In the genomic region with DNA sequence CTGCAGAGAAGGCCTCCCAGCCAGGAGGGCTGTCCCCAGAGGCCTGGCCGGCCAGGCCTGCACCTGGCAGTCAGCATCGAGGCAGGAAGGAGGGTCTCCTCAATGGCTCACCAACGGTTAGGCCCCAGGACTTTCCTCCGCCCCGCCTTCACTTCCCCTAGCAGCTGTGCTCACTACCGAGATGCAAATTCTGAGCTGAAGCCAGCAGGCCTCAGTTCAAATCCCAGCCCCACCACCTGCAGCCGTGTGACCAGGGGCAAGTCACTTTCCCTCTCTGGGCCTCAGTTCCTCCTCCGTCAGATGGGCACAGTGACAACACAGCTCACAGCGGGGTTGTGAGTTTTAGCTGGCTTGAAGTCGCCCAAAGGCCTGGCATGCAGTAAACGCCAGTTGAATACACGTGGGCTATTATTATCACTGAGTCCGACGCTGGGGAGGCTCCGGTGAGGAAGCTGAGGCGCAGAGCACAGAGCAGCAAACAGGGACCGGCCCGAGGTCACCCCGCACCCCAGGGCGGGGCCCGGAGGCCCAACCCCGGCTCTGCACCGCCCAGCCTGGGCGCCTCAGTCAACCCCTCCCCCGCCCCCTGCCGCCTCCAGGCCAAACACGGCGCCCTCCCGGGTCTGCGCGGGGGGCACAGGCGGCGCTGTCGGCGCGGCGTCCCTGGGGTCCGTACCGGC, we compare ENCODE assay signal across 9 cellular contexts. TPM values are rescaled to one million over a fixed set of nuclear protein-coding genes. Genes with fewer than 3 reads are reported as not detected.
DNase-seq lines count a peak whose midpoint lies in the region; ATAC-seq, FAIRE-seq and TF ChIP-seq lines count a peak whose summit lies in the region.
"Had no signal": no experiment of that assay in that cellular context is flagged by ENCODE, and none has a peak within 500 bp of the region (broad histone marks: within the 10 kb centered on the region; RNA-seq: fewer than 3 reads in every experiment).

No MANE protein-coding gene starts in this region.

- POLR2A ChIA-PET in A549 (lab: Yijun Ruan, JAX), result interaction anchor here (1.1 kb wide), 1 partner anchor 22 kb away, joined by 4 read pairs; no protein-coding TSS in a partner anchor

- DNase-seq in A549 (ENCODE audit: low read depth in 1 of 2, low spot score in 1 of 2), result peak in 1 of 2 experiments; percentile 48
- DNase-seq in NCI-H146 (lab: John Stamatoyannopoulos, UW), result peak; percentile 91
- peak; percentile 51 for DNase-seq in WERI-Rb-1
- no peak for DNase-seq in fibroblast of lung (ENCODE audit: low read depth in 2 of 2)
- no peak for DNase-seq in skeletal muscle cell (ENCODE audit: low read depth)
- no peak for DNase-seq in OCI-M2 (lab: John Stamatoyannopoulos, UW; ENCODE audit: unreplicated experiment)

- no peaks in the 10 kb centered on the region for H3K9me3 ChIP-seq in A549
- no peaks in the 10 kb centered on the region for H3K9me3 ChIP-seq in WERI-Rb-1 (ENCODE audit: severe bottlenecking)
- no peaks in the 10 kb centered on the region for H3K9me3 ChIP-seq in fibroblast of lung (ENCODE audit: control insufficient read depth, insufficient read depth, low read depth, low read length)

- H3K36me3 ChIP-seq in WERI-Rb-1 (peaks cover 43% of the 10 kb centered on the region), fibroblast of lung (ENCODE audit: control insufficient read depth, insufficient read depth, low read length) (no peaks in the 10 kb centered on the region)

- peak overlapping the region; percentile 65 for H2AFZ ChIP-seq in fibroblast of lung (ENCODE audit: low read length)

- peak overlapping the region; percentile 96 for H3K4me2 ChIP-seq in A549
- H3K4me2 ChIP-seq in fibroblast of lung (ENCODE audit: extremely low read depth, insufficient read depth, low read length), result peak overlapping the region; percentile 97

- H3K4me3 ChIP-seq in A549, result peak overlapping the region; percentile 85
- peak overlapping the region; percentile 58 for H3K4me3 ChIP-seq in GM12875 (ENCODE audit: low read depth, low read length)
- peak overlapping the region; percentile 72 for H3K4me3 ChIP-seq in WERI-Rb-1 (ENCODE audit: low read depth, low read length)
- H3K4me3 ChIP-seq in fibroblast of lung (replicated peaks in 1 of 4; ENCODE audit: control extremely low read depth in 1 of 4, insufficient read depth in 1 of 4, low read depth in 3 of 4, low read length in 4 of 4), result peak overlapping the region; percentile 44 to 67 (median 56)
- H3K4me3 ChIP-seq in skeletal muscle cell (ENCODE audit: low read depth, low read length), result peak overlapping the region; percentile 44

- peaks cover 14% of the 10 kb centered on the region for H3K79me2 ChIP-seq in fibroblast of lung (ENCODE audit: control insufficient read depth, insufficient read depth, low read length)

- TF ChIP-seq POLR2A in A549 (IDR thresholded peaks at IDR 0.05; ENCODE audit: low read length), result no peak

- TF ChIP-seq CTCF in A549 (IDR thresholded peaks at IDR 0.05) (no peak), GM12875 (IDR thresholded peaks at IDR 0.05; ENCODE audit: borderline replicate concordance, insufficient read depth, low read depth, low read length) (no peak), WERI-Rb-1 (IDR thresholded peaks at IDR 0.05; ENCODE audit: low read depth, low read length) (no peak), fibroblast of lung (conservative IDR thresholded peaks at IDR 0.05 in 1 of 2, IDR thresholded peaks at IDR 0.05 in 1 of 2; ENCODE audit: low read depth in 1 of 2, low read length in 2 of 2) (no peak)

- CTCF ChIA-PET in A549 (lab: Yijun Ruan, JAX), result interaction anchor here (0.6 to 1.8 kb wide), 3 partner anchors 10 to 381 kb away, joined by 3 to 8 read pairs (median 3); no protein-coding TSS in a partner anchor

- no peak for FAIRE-seq in A549 (lab: Jason Lieb, UNC)

- H3K4me1 ChIP-seq in A549 (peaks cover 24% of the 10 kb centered on the region), fibroblast of lung (ENCODE audit: control insufficient read depth, extremely low read depth, insufficient read depth, low read length) (peaks cover 8% of the 10 kb centered on the region)

- TF ChIP-seq EP300 in A549 (IDR thresholded peaks at IDR 0.05), result no peak

- no peaks in the 10 kb centered on the region for H3K27me3 ChIP-seq in WERI-Rb-1 (ENCODE audit: insufficient read depth, low read depth, severe bottlenecking)
- H3K27me3 ChIP-seq in fibroblast of lung (ENCODE audit: control insufficient read depth, insufficient read depth, low read length), result no peaks in the 10 kb centered on the region

- peak overlapping the region; percentile 53 for H3K9ac ChIP-seq in fibroblast of lung (ENCODE audit: insufficient read depth, low read length)

- no peak for TF ChIP-seq RAD21 in A549 (conservative IDR thresholded peaks at IDR 0.05 in 1 of 2, IDR thresholded peaks at IDR 0.05 in 1 of 2)

- H4K20me1 ChIP-seq in fibroblast of lung (ENCODE audit: control insufficient read depth, extremely low read depth, insufficient read depth, low read length), result no peaks in the 10 kb centered on the region

- H3K27ac ChIP-seq in A549 (peak overlapping the region; percentile 77 to 93), WERI-Rb-1 (peak overlapping the region; percentile 92), fibroblast of lung (ENCODE audit: insufficient read depth, low read length) (peak overlapping the region; percentile 61)

- 8% methylated on average over 10 of the region's 39 CpGs for WGBS in A549 (ENCODE audit: missing lambda C conversion rate)

- ATAC-seq in A549 (peak; percentile 60 to 63), HG02623 (IDR thresholded peaks at IDR 0.05; ENCODE audit: unreplicated experiment) (peak; percentile 31)

TF ChIP-seq in A549, 52 proteins besides CTCF, POLR2A, EP300 and RAD21 (continues in another document):
- TF ChIP-seq, protein P1, sequence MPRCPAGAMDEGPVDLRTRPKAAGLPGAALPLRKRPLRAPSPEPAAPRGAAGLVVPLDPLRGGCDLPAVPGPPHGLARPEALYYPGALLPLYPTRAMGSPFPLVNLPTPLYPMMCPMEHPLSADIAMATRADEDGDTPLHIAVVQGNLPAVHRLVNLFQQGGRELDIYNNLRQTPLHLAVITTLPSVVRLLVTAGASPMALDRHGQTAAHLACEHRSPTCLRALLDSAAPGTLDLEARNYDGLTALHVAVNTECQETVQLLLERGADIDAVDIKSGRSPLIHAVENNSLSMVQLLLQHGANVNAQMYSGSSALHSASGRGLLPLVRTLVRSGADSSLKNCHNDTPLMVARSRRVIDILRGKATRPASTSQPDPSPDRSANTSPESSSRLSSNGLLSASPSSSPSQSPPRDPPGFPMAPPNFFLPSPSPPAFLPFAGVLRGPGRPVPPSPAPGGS (IDR thresholded peaks at IDR 0.05), result 0 out of 3 replicates have a peak, but pooled peaks have one; percentile 21

RNA-seq across cellular contexts. Expression of a gene that starts 0.7 kb away (rescaled TPM):
- polyA plus RNA-seq in A549 (2011; rRNA removed) (17.9 and 19.4 TPM in 2 replicates), A549 (2017; fragmentation: RNase III; extraction: RNeasy Plus Mini Kit Qiagen cat#74134 plus additional on column Dnase treatment) (32.8 to 35.8 TPM (median 33.5 TPM) in 3 replicates), fibroblast of lung (3.5 and 9.6 TPM in 2 replicates)
- 52.5 and 61.3 TPM in 2 replicates for polyA plus RNA-seq in A549 (2012; cell fraction: cytosol; rRNA removed)
- 122 and 133 TPM in 2 replicates for polyA plus RNA-seq in A549 (2012; cell fraction: nucleus; rRNA removed)
- 13.4 and 21.1 TPM in 2 replicates for polyA minus RNA-seq in A549 (2011; rRNA and poly(A)+ RNA removed)
- 0.51 and 2.1 TPM in 2 replicates for total RNA-seq in fibroblast of lung
- polyA plus RNA-seq in fibroblast of lung (2012), result 5.0 and 16.9 TPM in 2 replicates
- 11.5 and 29.2 TPM in 2 replicates for polyA minus RNA-seq in fibroblast of lung (ENCODE audit: low replicate concordance)

RNA-seq across cellular contexts. Expression of a gene that starts 11.2 kb away (rescaled TPM):
- polyA plus RNA-seq in A549 (2011; rRNA removed), result 9.3 and 10.7 TPM in 2 replicates
- polyA plus RNA-seq in A549 (2012; cell fraction: cytosol; rRNA removed), result 24.6 and 31.7 TPM in 2 replicates
- 115 and 180 TPM in 2 replicates for polyA plus RNA-seq in A549 (2012; cell fraction: nucleus; rRNA removed)
- polyA plus RNA-seq in A549 (2017; fragmentation: RNase III; extraction: RNeasy Plus Mini Kit Qiagen cat#74134 plus additional on column Dnase treatment), result 17.2 to 21.6 TPM (median 19.3 TPM) in 3 replicates
- 14.3 and 19.7 TPM in 2 replicates for polyA minus RNA-seq in A549 (2011; rRNA and poly(A)+ RNA removed)
- total RNA-seq in fibroblast of lung, result 20.5 and 21.6 TPM in 2 replicates
- 5.1 and 7.1 TPM in 2 replicates for polyA plus RNA-seq in fibroblast of lung
- 6.7 and 11.1 TPM in 2 replicates for polyA plus RNA-seq in fibroblast of lung (2012)
- polyA minus RNA-seq in fibroblast of lung (ENCODE audit: low replicate concordance), result 7.1 and 25.0 TPM in 2 replicates

RNA-seq across cellular contexts. Expression of a gene that starts 18.7 kb away (rescaled TPM):
- polyA plus RNA-seq in A549 (2011; rRNA removed), result not detected in 2 replicates
- polyA plus RNA-seq in A549 (2012; cell fraction: cytosol; rRNA removed), result not detected in 2 replicates
- not detected in 2 replicates for polyA plus RNA-seq in A549 (2012; cell fraction: nucleus; rRNA removed)
- polyA plus RNA-seq in A549 (2017; fragmentation: RNase III; extraction: RNeasy Plus Mini Kit Qiagen cat#74134 plus additional on column Dnase treatment), result not detected in 3 replicates
- not detected in 2 replicates for polyA minus RNA-seq in A549 (2011; rRNA and poly(A)+ RNA removed)
- total RNA-seq in fibroblast of lung, result 1.8 and 2.0 TPM in 2 replicates
- polyA plus RNA-seq in fibroblast of lung, result 0.26 and 0.32 TPM in 2 replicates
- polyA plus RNA-seq in fibroblast of lung (2012), result 0.97 and 1.2 TPM in 2 replicates
- polyA minus RNA-seq in fibroblast of lung (ENCODE audit: low replicate concordance), result 0.15 and 0.39 TPM in 2 replicates

RNA-seq across cellular contexts. Expression of a gene that starts 23.3 kb away (rescaled TPM):
- 0.09 and 0.10 TPM in 2 replicates for polyA plus RNA-seq in A549 (2011; rRNA removed)
- 0.12 TPM in 2 replicates for polyA plus RNA-seq in A549 (2012; cell fraction: cytosol; rRNA removed)
- 0.10 and 0.13 TPM in 2 replicates for polyA plus RNA-seq in A549 (2012; cell fraction: nucleus; rRNA removed)
- polyA plus RNA-seq in A549 (2017; fragmentation: RNase III; extraction: RNeasy Plus Mini Kit Qiagen cat#74134 plus additional on column Dnase treatment), result 0.09 to 0.12 TPM (median 0.12 TPM) in 3 replicates
- polyA minus RNA-seq in A549 (2011; rRNA and poly(A)+ RNA removed), result 0.10 and 0.50 TPM in 2 replicates
- total RNA-seq in fibroblast of lung, result under 0.01 and 0.17 TPM in 2 replicates
- polyA plus RNA-seq in fibroblast of lung, result 0.10 and 0.20 TPM in 2 replicates
- 0.16 and 0.28 TPM in 2 replicates for polyA plus RNA-seq in fibroblast of lung (2012)
- polyA minus RNA-seq in fibroblast of lung (ENCODE audit: low replicate concordance), result 1.3 TPM in 1 of 2 replicates, not detected in the other
- total RNA-seq: subcutaneous adipose tissue had no signal

RNA-seq across cellular contexts. Expression of a gene that starts 34.6 kb away (rescaled TPM):
- polyA plus RNA-seq in A549 (2011; rRNA removed) (6.6 and 7.3 TPM in 2 replicates), A549 (2017; fragmentation: RNase III; extraction: RNeasy Plus Mini Kit Qiagen cat#74134 plus additional on column Dnase treatment) (4.0 to 5.4 TPM (median 4.5 TPM) in 3 replicates), fibroblast of lung (4.1 and 5.2 TPM in 2 replicates)
- polyA plus RNA-seq in A549 (2012; cell fraction: cytosol; rRNA removed), result 8.5 and 8.8 TPM in 2 replicates
- polyA plus RNA-seq in A549 (2012; cell fraction: nucleus; rRNA removed), result 7.2 and 7.8 TPM in 2 replicates
- polyA minus RNA-seq in A549 (2011; rRNA and poly(A)+ RNA removed), result 10.1 and 10.8 TPM in 2 replicates
- 4.6 and 6.3 TPM in 2 replicates for total RNA-seq in fibroblast of lung
- 6.6 and 11.0 TPM in 2 replicates for polyA plus RNA-seq in fibroblast of lung (2012)
- 22.2 and 24.9 TPM in 2 replicates for polyA minus RNA-seq in fibroblast of lung (ENCODE audit: low replicate concordance)

Comparison
In these comparisons a context has a peak if more than half of its experiments do, and no peak if none do; other contexts are left out.
1. DNase-seq: peak in NCI-H146 (single experiment) and WERI-Rb-1 (single experiment); none in fibroblast of lung (0 of 2), skeletal muscle cell (single experiment) and OCI-M2 (single experiment).
2. Peak in every context shown above with its lines, with median percentiles within 50 percentile points of each other: H3K27ac ChIP-seq and H3K4me3 ChIP-seq.